8 cellular contexts compared by ENCODE assay signal in genomic region chr17:18185832-18186231, GRCh38. TPM values are rescaled to one million over a fixed set of nuclear protein-coding genes. Genes with fewer than 3 reads are reported as not detected.
DNase-seq lines count a peak whose midpoint lies in the region; ATAC-seq and TF ChIP-seq lines count a peak whose summit lies in the region.

No MANE protein-coding gene starts in this region.

- H3K79me2 ChIP-seq in neural progenitor cell (ENCODE audit: low read depth): peaks cover 70% of the 10 kb centered on the region

- POLR2A ChIA-PET in CD8-positive, alpha-beta T cell (lab: Charles Lee): interaction anchor here (0.9 kb wide), 1 partner anchor 28 kb away, joined by 4 read pairs; no protein-coding TSS in a partner anchor

- TF ChIP-seq CTCF in CD8-positive, alpha-beta T cell (IDR thresholded peaks at IDR 0.05): no peak
- TF ChIP-seq CTCF in neural progenitor cell (IDR thresholded peaks at IDR 0.05): no peak

- H2AFZ ChIP-seq in neural progenitor cell (replicated peaks): no peak overlapping the region

- H3K36me3 Mint-ChIP-seq in CD8-positive, alpha-beta T cell: peaks cover 47% of the 10 kb centered on the region
- peaks cover 35% of the 10 kb centered on the region for H3K36me3 Mint-ChIP-seq in neural progenitor cell

- intact Hi-C loops in CD8-positive, alpha-beta T cell (cut with DNase I, micrococcal nuclease): loop anchor here (2.0 to 10.0 kb wide), 4 partner anchors 45 to 1189 kb away; partner anchors contain the start of genes ATPAF2 (in 1 of the 2), GID4 (in 1 of the 2), MAPK7 (in 1 of the 2) and SREBF1 (in 1 of the 2)

- no peaks in the 10 kb centered on the region for H3K27me3 Mint-ChIP-seq in CD8-positive, alpha-beta T cell (ENCODE audit: low read depth)
- H3K27me3 Mint-ChIP-seq in neural progenitor cell (ENCODE audit: insufficient read depth, low read depth): peaks cover 6% of the 10 kb centered on the region

- peaks cover 25% of the 10 kb centered on the region for H3F3A ChIP-seq in neural progenitor cell (ENCODE audit: low read depth)

- peaks cover 13% of the 10 kb centered on the region for H3K36me3 ChIP-seq in CD8-positive, alpha-beta T cell (ENCODE audit: insufficient read depth, low read length)
- peaks cover 8% of the 10 kb centered on the region for H3K36me3 ChIP-seq in ectodermal cell (ENCODE audit: control insufficient read depth, insufficient read depth, low read length)
- no peaks in the 10 kb centered on the region for H3K36me3 ChIP-seq in neural progenitor cell

- peak overlapping the region; percentile 95 for H3K4me3 Mint-ChIP-seq in CD8-positive, alpha-beta T cell
- H3K4me3 Mint-ChIP-seq in neural progenitor cell: peak overlapping the region; percentile 97

- ATAC-seq in CD8-positive, alpha-beta T cell: no peak

- H3K27ac ChIP-seq in CD8-positive, alpha-beta T cell (ENCODE audit: low read depth, low read length): no peak overlapping the region
- H3K27ac ChIP-seq in ectodermal cell (ENCODE audit: insufficient read depth, low read depth, low read length, poor library complexity, severe bottlenecking) (no peak overlapping the region), neural progenitor cell (no peak overlapping the region)

- H3K4me2 ChIP-seq in neural progenitor cell: peak overlapping the region; percentile 92

- CTCF ChIA-PET in CD8-positive, alpha-beta T cell (lab: Charles Lee): interaction anchor here (1.0 to 2.6 kb wide), 2 partner anchors 12 to 30 kb away, joined by 3 to 10 read pairs; no protein-coding TSS in a partner anchor

- peaks cover 63% of the 10 kb centered on the region for H3K4me1 Mint-ChIP-seq in CD8-positive, alpha-beta T cell (ENCODE audit: low read depth)
- peaks cover 67% of the 10 kb centered on the region for H3K4me1 Mint-ChIP-seq in neural progenitor cell

- H3K9me3 ChIP-seq in CD8-positive, alpha-beta T cell (ENCODE audit: low read length): no peaks in the 10 kb centered on the region
- no peaks in the 10 kb centered on the region for H3K9me3 ChIP-seq in ectodermal cell (ENCODE audit: control insufficient read depth, low read length)
- no peaks in the 10 kb centered on the region for H3K9me3 ChIP-seq in neural progenitor cell (ENCODE audit: low read depth)

- H3K4me3 ChIP-seq in CD8-positive, alpha-beta T cell (ENCODE audit: low read depth, low read length): peak overlapping the region; percentile 58
- H3K4me3 ChIP-seq in ectodermal cell (ENCODE audit: insufficient read depth, low read depth, low read length) (peak overlapping the region; percentile 91), neural progenitor cell (peak overlapping the region; percentile 72)

- H3K9ac ChIP-seq in neural progenitor cell: peak overlapping the region; percentile 42

- H4K20me1 ChIP-seq in neural progenitor cell (ENCODE audit: low read depth): peaks cover 70% of the 10 kb centered on the region

- H3K4me1 ChIP-seq in CD8-positive, alpha-beta T cell (ENCODE audit: insufficient read depth, low read length): peaks cover 62% of the 10 kb centered on the region
- H3K4me1 ChIP-seq in ectodermal cell (ENCODE audit: control insufficient read depth, insufficient read depth, low read length): peaks cover 18% of the 10 kb centered on the region
- H3K4me1 ChIP-seq in neural progenitor cell: peaks cover 34% of the 10 kb centered on the region

- no peak for DNase-seq in CD8-positive, alpha-beta T cell
- DNase-seq in MV-4-11 (lab: John Stamatoyannopoulos, UW): peak; percentile 5
- no peak for DNase-seq in neural progenitor cell (ENCODE audit: low spot score)
- no peak for DNase-seq in NCI-H226
- DNase-seq in dedifferentiated amniotic fluid mesenchymal stem cell (ENCODE audit: extremely low spot score): no peak
- DNase-seq in NCI-H2107 (lab: John Stamatoyannopoulos, UW): no peak
- no peak for DNase-seq in kidney glomerular epithelial cell (lab: John Stamatoyannopoulos, UW)

- no peaks in the 10 kb centered on the region for H3K9me3 Mint-ChIP-seq in CD8-positive, alpha-beta T cell
- no peaks in the 10 kb centered on the region for H3K9me3 Mint-ChIP-seq in neural progenitor cell

- peak overlapping the region; percentile 72 for H3K27ac Mint-ChIP-seq in CD8-positive, alpha-beta T cell
- H3K27ac Mint-ChIP-seq in neural progenitor cell: no peak overlapping the region

- WGBS in ectodermal cell, 2 experiments: 72 to 82% methylated on average over 4 to 5 of the region's 5 CpGs

- H3K27me3 ChIP-seq in CD8-positive, alpha-beta T cell (ENCODE audit: insufficient read depth, low read length): no peaks in the 10 kb centered on the region
- H3K27me3 ChIP-seq in ectodermal cell (ENCODE audit: control insufficient read depth, insufficient read depth, low read length, poor library complexity, severe bottlenecking) (no peaks in the 10 kb centered on the region), neural progenitor cell (no peaks in the 10 kb centered on the region)

RNA-seq across cellular contexts. Expression of gene ALKBH5, which starts 2.2 kb away (rescaled TPM):
- 100 to 1,000 TPM; 138 to 141 TPM for total RNA-seq in CD8-positive, alpha-beta T cell
- polyA plus RNA-seq in ectodermal cell (2013, experiment 1 of 4): 66.5 TPM
- 56.7 TPM for polyA plus RNA-seq in ectodermal cell (2013, experiment 2 of 4)
- polyA plus RNA-seq in ectodermal cell (2013, experiment 3 of 4): 41.6 TPM
- 42.1 TPM for polyA plus RNA-seq in ectodermal cell (2013, experiment 4 of 4)
- 78.8 and 98.2 TPM in 2 replicates for total RNA-seq in neural progenitor cell (ENCODE audit: low replicate concordance)

RNA-seq across cellular contexts. Expression of gene LLGL1, which starts 39.6 kb away (rescaled TPM):
- 10 to 100 TPM; 12.5 TPM for total RNA-seq in CD8-positive, alpha-beta T cell
- 132 TPM for polyA plus RNA-seq in ectodermal cell (2013, experiment 1 of 4)
- polyA plus RNA-seq in ectodermal cell (2013, experiment 2 of 4): 132 TPM
- polyA plus RNA-seq in ectodermal cell (2013, experiment 3 of 4): 111 TPM
- polyA plus RNA-seq in ectodermal cell (2013, experiment 4 of 4): 119 TPM
- 70.5 and 190 TPM in 2 replicates for total RNA-seq in neural progenitor cell (ENCODE audit: low replicate concordance)
